ENCODE assay signal across 4 cellular contexts in the genomic region with DNA sequence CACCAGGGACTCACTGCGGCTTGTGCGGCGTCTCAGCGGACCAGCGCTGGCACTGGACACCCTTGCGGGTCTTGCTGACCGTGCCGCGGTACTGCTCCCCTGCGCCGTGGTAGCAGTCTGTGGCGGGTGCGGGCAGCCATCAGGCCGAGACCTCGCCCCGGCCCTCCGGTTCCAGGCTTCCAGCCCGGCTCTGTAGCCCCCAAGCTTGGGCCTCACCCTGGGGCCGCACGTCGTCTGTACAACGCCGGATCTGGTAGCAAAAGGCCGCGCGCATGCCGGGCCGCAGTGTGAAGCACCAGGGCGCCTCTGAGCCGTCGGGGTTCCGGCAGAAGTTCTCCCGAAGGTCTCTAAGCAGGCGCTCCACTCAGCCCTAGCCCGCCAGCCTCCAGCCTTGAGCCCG. TPM values are rescaled to one million over a fixed set of nuclear protein-coding genes. Genes with fewer than 3 reads are reported as not detected.
"Had no signal": no experiment of that assay in that cellular context is flagged by ENCODE, and none has a peak within 500 bp of the region (broad histone marks: within the 10 kb centered on the region; RNA-seq: fewer than 3 reads in every experiment).

No MANE protein-coding gene starts in this region.

RNA-seq across cellular contexts. Expression of a gene that starts 33.6 kb away (rescaled TPM):
- total RNA-seq: activated naive CD4-positive, alpha-beta T cell treated with anti-CD3 and anti-CD28 coated beads for 36 hours; activated T-helper 2 cell treated with anti-CD3 and anti-CD28 coated beads, Interferon-gamma antibody, Interleukin-2, Interleukin-4, amounts not matched to agents 10 μg/mL and 5 μg/mL and 100 μg/mL, durations not matched to agents 14 hours and 24 hours and 36 hours; esophagus mucosa; posterior vena cava had no signal
